ENCODE assay signal across 23 cellular contexts in genomic region chr20:60930023-60930790, GRCh38.
DNase-seq lines count a peak whose midpoint lies in the region; ATAC-seq, FAIRE-seq and TF ChIP-seq lines count a peak whose summit lies in the region.
"Had no signal": no experiment of that assay in that cellular context is flagged by ENCODE, and none has a peak within 500 bp of the region (broad histone marks: within the 10 kb centered on the region; RNA-seq: fewer than 3 reads in every experiment).

No MANE protein-coding gene starts in this region.

- no peak overlapping the region for H3K14ac ChIP-seq in IMR-90 (replicated peaks; ENCODE audit: low read depth, low read length)

- H3K27me3 Mint-ChIP-seq in nephron progenitor cell (ENCODE audit: low read depth, poor library complexity), result peaks cover 44% of the 10 kb centered on the region
- peaks cover 17% of the 10 kb centered on the region for H3K27me3 Mint-ChIP-seq in CD4-positive, alpha-beta T cell

- H3K9me1 ChIP-seq in IMR-90 (ENCODE audit: insufficient read depth, low read length) (no peaks in the 10 kb centered on the region), K562 (ENCODE audit: control insufficient read depth, insufficient read depth, low read length) (no peaks in the 10 kb centered on the region)

- H3K27ac ChIP-seq in IMR-90 (ENCODE audit: insufficient read depth, low read length) (no peak overlapping the region), K562 (ENCODE audit: extremely low read depth, low read depth, low read length) (no peak overlapping the region)
- no peak overlapping the region for H3K27ac ChIP-seq in CD4-positive, alpha-beta T cell (ENCODE audit: low read depth, low read length)
- H3K27ac ChIP-seq: BLaER1 had no signal

- H2AK5ac ChIP-seq in IMR-90 (ENCODE audit: low read depth, low read length), result no peak overlapping the region

- H3K27me3 ChIP-seq in IMR-90 (ENCODE audit: control insufficient read depth, insufficient read depth, low read length) (no peaks in the 10 kb centered on the region), K562 (ENCODE audit: control insufficient read depth in 2 of 2, insufficient read depth in 2 of 2, low read length in 2 of 2) (no peaks in the 10 kb centered on the region)
- no peaks in the 10 kb centered on the region for H3K27me3 ChIP-seq in CD4-positive, alpha-beta T cell (ENCODE audit: control insufficient read depth, insufficient read depth, low read length)
- H3K27me3 ChIP-seq: BE2C, BLaER1 had no signal

- no peak overlapping the region for H3K4ac ChIP-seq in IMR-90 (ENCODE audit: low read depth, low read length)

- TF ChIP-seq POLR2A in IMR-90 (IDR thresholded peaks at IDR 0.05; ENCODE audit: low read depth, low read length) (no peak), K562 (conservative IDR thresholded peaks at IDR 0.05) (no peak)

- TF ChIP-seq RAD21 in IMR-90 (IDR thresholded peaks at IDR 0.05; ENCODE audit: low read length) (no peak), K562 (CRISPR knock-in tag; conservative IDR thresholded peaks at IDR 0.05 in 1 of 2, IDR thresholded peaks at IDR 0.05 in 1 of 2) (no peak)

- in situ Hi-C loops in IMR-90 (cut with MboI; ENCODE audit: low sequenced_read_pairs), result no loop called here
- in situ Hi-C loops in K562 (cut with MboI), result no loop called here

- POLR2A ChIA-PET in IMR-90 (lab: Charles Lee; ENCODE audit: unreplicated experiment), result no interaction called here
- POLR2A ChIA-PET in K562 (lab: Yijun Ruan, JAX), result no interaction called here
- POLR2A ChIA-PET in CD4-positive, alpha-beta T cell (lab: Charles Lee), result no interaction called here

- H3K9me3 Mint-ChIP-seq in nephron progenitor cell, result no peaks in the 10 kb centered on the region
- H3K9me3 Mint-ChIP-seq in CD4-positive, alpha-beta T cell, result no peaks in the 10 kb centered on the region
- H3K9me3 Mint-ChIP-seq: CD8-positive, alpha-beta T cell had no signal

- H3K4me3 Mint-ChIP-seq in nephron progenitor cell, result no peak overlapping the region
- H3K4me3 Mint-ChIP-seq in CD4-positive, alpha-beta T cell, result no peak overlapping the region
- H3K4me3 Mint-ChIP-seq: CD14-positive monocyte; CD4-positive, CD25-positive, alpha-beta regulatory T cell; CD8-positive, alpha-beta T cell had no signal

- H2BK15ac ChIP-seq in IMR-90 (ENCODE audit: low read depth, low read length), result no peak overlapping the region

- H4K5ac ChIP-seq in IMR-90 (ENCODE audit: low read depth, low read length), result no peak overlapping the region

- H3K23ac ChIP-seq in IMR-90 (ENCODE audit: low read depth, low read length), result no peak overlapping the region

- no peak overlapping the region for H2AK9ac ChIP-seq in IMR-90 (replicated peaks; ENCODE audit: low read depth, low read length, poor library complexity)

- H3K4me1 ChIP-seq in IMR-90 (ENCODE audit: control insufficient read depth, insufficient read depth, low read length), result no peaks in the 10 kb centered on the region
- H3K4me1 ChIP-seq in K562 (replicated peaks in 1 of 2; ENCODE audit: control insufficient read depth in 2 of 2, insufficient read depth in 2 of 2, low read length in 2 of 2), result no peaks in the 10 kb centered on the region
- H3K4me1 ChIP-seq: BE2C, BLaER1, Caco-2 had no signal

- WGBS in IMR-90 (ENCODE audit: extremely low coverage in 2 of 2, insufficient read length in 1 of 2), 2 experiments, result 38% methylated on average over 3 of the region's 15 CpGs; no CpG with 5 or more reads in 1 of the 2 experiments
- WGBS in K562 (ENCODE audit: insufficient coverage, low coverage, missing lambda C conversion rate), result 0% methylated on average over 15 of the region's 15 CpGs

- H3K79me1 ChIP-seq in IMR-90 (ENCODE audit: low read depth in 1 of 2, low read length in 2 of 2), result no peaks in the 10 kb centered on the region

- H3K56ac ChIP-seq in IMR-90 (ENCODE audit: extremely low read depth, insufficient read depth, low read length), result no peak overlapping the region

- TF ChIP-seq CTCF in IMR-90 (conservative IDR thresholded peaks at IDR 0.05; ENCODE audit: low read depth, low read length) (no peak), K562 (IDR thresholded peaks at IDR 0.05 in 2 of 3, conservative IDR thresholded peaks at IDR 0.05 in 1 of 3; ENCODE audit: insufficient read depth in 2 of 3, low read depth in 1 of 3, low read length in 3 of 3) (no peak), nephron progenitor cell (IDR thresholded peaks at IDR 0.05) (no peak)
- TF ChIP-seq CTCF in CD4-positive, alpha-beta T cell (IDR thresholded peaks at IDR 0.05), result no peak

- H3K9ac ChIP-seq in IMR-90 (ENCODE audit: low read depth, low read length) (no peak overlapping the region), K562 (ENCODE audit: insufficient read depth in 1 of 2, low read depth in 2 of 2, low read length in 2 of 2) (no peak overlapping the region)
- H3K9ac ChIP-seq: BLaER1 had no signal

- no peaks in the 10 kb centered on the region for H4K20me1 ChIP-seq in IMR-90 (ENCODE audit: insufficient read depth, low read length)
- no peaks in the 10 kb centered on the region; the same call in 1 of the 2 replicates for H4K20me1 ChIP-seq in K562 (replicated peaks; ENCODE audit: control insufficient read depth, insufficient read depth, low read length)
- H4K20me1 ChIP-seq: BLaER1 had no signal

- no peak for DNase-seq in IMR-90
- DNase-seq in K562 (ENCODE audit: extremely low read depth in 1 of 4, low spot score in 3 of 4), result no peak
- DNase-seq in nephron progenitor cell, result no peak
- DNase-seq in sciatic nerve (ENCODE audit: low spot score), result no peak
- no peak for DNase-seq in T-helper 2 cell
- no peak for DNase-seq in CD4-positive, alpha-beta T cell
- DNase-seq: 8988T; ACHN; BE2C; C1 segment of cervical spinal cord; Calu3; CD4-positive, CD25-positive, alpha-beta regulatory T cell; CD8-positive, alpha-beta T cell; DMS79 treated with DMSO at 0.1 percent for 48 hours; GF-D8 had no signal

- H3K36me3 ChIP-seq in IMR-90 (ENCODE audit: control insufficient read depth, insufficient read depth, low read length) (no peaks in the 10 kb centered on the region), K562 (ENCODE audit: control insufficient read depth, insufficient read depth, low read length) (no peaks in the 10 kb centered on the region)
- H3K36me3 ChIP-seq: BE2C, BLaER1 had no signal

- H2BK20ac ChIP-seq in IMR-90 (ENCODE audit: low read depth, low read length), result no peak overlapping the region

- no peak overlapping the region for H3K4me3 ChIP-seq in IMR-90 (ENCODE audit: insufficient read depth, low read depth, low read length)
- H3K4me3 ChIP-seq in K562, result no peak overlapping the region
- H3K4me3 ChIP-seq: BLaER1 had no signal

- ATAC-seq in IMR-90 (ENCODE audit: low read depth), result no peak
- no peak for ATAC-seq in K562
- ATAC-seq in sciatic nerve, result peak; percentile 77
- no peak for ATAC-seq in GM21390 (IDR thresholded peaks at IDR 0.05; ENCODE audit: unreplicated experiment)
- ATAC-seq in CD4-positive, alpha-beta T cell (ENCODE audit: poor library complexity), result no peak
- ATAC-seq: CD8-positive, alpha-beta T cell had no signal

- BruUV-seq in IMR-90 (replicated peaks; lab: Mats Ljungman, UMichigan) (no TSS peak), K562 (replicated peaks; lab: Mats Ljungman, UMichigan) (no TSS peak)

- no peak overlapping the region for H2BK120ac ChIP-seq in IMR-90 (ENCODE audit: low read depth, low read length)

- H4K91ac ChIP-seq in IMR-90 (ENCODE audit: insufficient read depth, low read depth, low read length), result no peak overlapping the region

- no peak for FAIRE-seq in K562 (lab: Jason Lieb, UNC)
- FAIRE-seq: A204.1, D721Med, G401.6, GM12891 had no signal

- dilution Hi-C loops in IMR-90 (cut with HindIII; ENCODE audit: low sequenced_read_pairs, unreplicated experiment), result no loop called here

- H2AFZ ChIP-seq in IMR-90 (replicated peaks; ENCODE audit: low read length, poor library complexity) (no peak overlapping the region), K562 (ENCODE audit: low read depth, low read length) (no peak overlapping the region)

- intact Hi-C loops in IMR-90 (cut with micrococcal nuclease), result no loop called here
- intact Hi-C loops in K562 (cut with micrococcal nuclease), result no loop called here
- intact Hi-C loops in sciatic nerve (cut with DNase I), result no loop called here
- intact Hi-C loops in CD4-positive, alpha-beta T cell (cut with DNase I, micrococcal nuclease), result no loop called here

- no peak overlapping the region for H4K8ac ChIP-seq in IMR-90 (ENCODE audit: low read depth in 2 of 2, low read length in 2 of 2)

- peaks cover 10% of the 10 kb centered on the region; the same call in 1 of the 2 replicates for H3K9me3 ChIP-seq in IMR-90 (ENCODE audit: control insufficient read depth, insufficient read depth, low read length)
- no peaks in the 10 kb centered on the region for H3K9me3 ChIP-seq in K562 (replicated peaks; ENCODE audit: control insufficient read depth, insufficient read depth, low read depth, low read length)
- no peaks in the 10 kb centered on the region for H3K9me3 ChIP-seq in CD4-positive, alpha-beta T cell (ENCODE audit: control insufficient read depth, low read length)
- H3K9me3 ChIP-seq: BE2C, BLaER1, Caco-2 had no signal

- no peak overlapping the region for H3K18ac ChIP-seq in IMR-90 (ENCODE audit: low read depth, low read length)

- H3K27ac Mint-ChIP-seq in nephron progenitor cell, result peak overlapping the region; percentile 59
- no peak overlapping the region for H3K27ac Mint-ChIP-seq in CD4-positive, alpha-beta T cell
- H3K27ac Mint-ChIP-seq: CD14-positive monocyte; CD8-positive, alpha-beta T cell had no signal

- H3K36me3 Mint-ChIP-seq in nephron progenitor cell (ENCODE audit: low read depth), result no peaks in the 10 kb centered on the region
- no peaks in the 10 kb centered on the region for H3K36me3 Mint-ChIP-seq in CD4-positive, alpha-beta T cell (ENCODE audit: low read depth)
- H3K36me3 Mint-ChIP-seq: CD14-positive monocyte; CD4-positive, CD25-positive, alpha-beta regulatory T cell; CD8-positive, alpha-beta T cell had no signal

- H2BK5ac ChIP-seq in IMR-90 (ENCODE audit: low read depth, low read length, poor library complexity, severe bottlenecking), result no peak overlapping the region

- CTCF ChIA-PET in IMR-90 (lab: Yijun Ruan, JAX), result no interaction called here
- CTCF ChIA-PET in K562 (lab: Yijun Ruan, JAX; ENCODE audit: low intra/inter-chr PET ratio), result no interaction called here
- CTCF ChIA-PET in CD4-positive, alpha-beta T cell (lab: Charles Lee), result no interaction called here

- no peak for TF ChIP-seq EP300 in K562 (IDR thresholded peaks at IDR 0.05; ENCODE audit: low read length)

- H3K4me1 Mint-ChIP-seq in nephron progenitor cell, result no peaks in the 10 kb centered on the region
- H3K4me1 Mint-ChIP-seq in CD4-positive, alpha-beta T cell (ENCODE audit: low read depth), result no peaks in the 10 kb centered on the region
- H3K4me1 Mint-ChIP-seq: CD14-positive monocyte; CD4-positive, CD25-positive, alpha-beta regulatory T cell had no signal

- H3K4me2 ChIP-seq in IMR-90 (ENCODE audit: low read depth, low read length) (no peak overlapping the region), K562 (ENCODE audit: insufficient read depth, low read length) (no peak overlapping the region)
- H3K4me2 ChIP-seq: BLaER1 had no signal

- H3K79me2 ChIP-seq in K562 (ENCODE audit: control insufficient read depth, insufficient read depth, low read length), result no peaks in the 10 kb centered on the region

TF ChIP-seq in IMR-90, 13 proteins besides CTCF, POLR2A, EP300 and RAD21:
- TF ChIP-seq NFE2L2 (IDR thresholded peaks at IDR 0.05; ENCODE audit: low read depth, low read length) (no peak), CEBPB (IDR thresholded peaks at IDR 0.05; ENCODE audit: low read depth, low read length) (peak; percentile 72)
